1 cellular context compared by ENCODE assay signal in genomic region chr3:153275514-153275913, GRCh38.
TF ChIP-seq lines count a peak whose summit lies in the region.

No MANE protein-coding gene starts in this region.

TF ChIP-seq in IMR-90, 13 proteins besides CTCF, POLR2A, EP300 and RAD21:
- TF ChIP-seq MAFK (IDR thresholded peaks at IDR 0.05; ENCODE audit: low read depth, low read length) = no peak
- peak; percentile 36; the same call in 1 of the 2 replicates for TF ChIP-seq CEBPB (IDR thresholded peaks at IDR 0.05; ENCODE audit: low read depth, low read length)
